Comparison of ENCODE assay signal across 15 cellular contexts in genomic region chr3:72318504-72319201, GRCh38.
DNase-seq lines count a peak whose midpoint lies in the region; ATAC-seq, FAIRE-seq and TF ChIP-seq lines count a peak whose summit lies in the region.
"Had no signal": no experiment of that assay in that cellular context is flagged by ENCODE, and none has a peak within 500 bp of the region (broad histone marks: within the 10 kb centered on the region; RNA-seq: fewer than 3 reads in every experiment).

No MANE protein-coding gene starts in this region.

- H3K4me2 ChIP-seq in GM23248 (ENCODE audit: unreplicated experiment): peak overlapping the region; percentile 31

- no peaks in the 10 kb centered on the region for H3K36me3 Mint-ChIP-seq in CD4-positive, alpha-beta T cell (ENCODE audit: low read depth)
- H3K36me3 Mint-ChIP-seq: immature natural killer cell had no signal

- peak overlapping the region; percentile 70 for H2AFZ ChIP-seq in GM23248

- no peak overlapping the region for H3K27ac Mint-ChIP-seq in CD4-positive, alpha-beta T cell
- H3K27ac Mint-ChIP-seq: immature natural killer cell; stimulated activated naive CD8-positive, alpha-beta T cell treated with anti-CD3 and anti-CD28 coated beads, Interleukin-15, amount 100 ng/mL, for 72 hours had no signal

- H3K9me3 Mint-ChIP-seq in CD4-positive, alpha-beta T cell: no peaks in the 10 kb centered on the region
- H3K9me3 Mint-ChIP-seq: immature natural killer cell; stimulated activated naive CD8-positive, alpha-beta T cell treated with anti-CD3 and anti-CD28 coated beads, Interleukin-15, amount 100 ng/mL, for 72 hours had no signal

- intact Hi-C loops in left ventricle myocardium inferior (cut with micrococcal nuclease): no loop called here
- intact Hi-C loops in pancreas (cut with DNase I): no loop called here
- intact Hi-C loops in CD4-positive, alpha-beta T cell (cut with DNase I, micrococcal nuclease): no loop called here
- intact Hi-C loops in spleen (cut with DNase I; ENCODE audit: low total_unique reads): no loop called here

- no peaks in the 10 kb centered on the region for H3K4me1 Mint-ChIP-seq in CD4-positive, alpha-beta T cell (ENCODE audit: low read depth)
- H3K4me1 Mint-ChIP-seq: immature natural killer cell; stimulated activated naive CD8-positive, alpha-beta T cell treated with anti-CD3 and anti-CD28 coated beads, Interleukin-15, amount 100 ng/mL, for 72 hours had no signal

- H3K4me1 ChIP-seq in GM23248 (ENCODE audit: insufficient read depth) (0 out of 2 replicates have a peak, but pooled peaks cover 10% of the 10 kb centered on the region), SJCRH30 (peaks cover 4% of the 10 kb centered on the region; the same call in 1 of the 2 replicates), left ventricle myocardium inferior (peaks cover 45% of the 10 kb centered on the region), pancreas (peaks cover 13 to 17% (median 16%) of the 10 kb centered on the region in 3 donors), spleen (peaks cover 0 to 15% (median 7%) of the 10 kb centered on the region in 6 donors)

- FAIRE-seq in pancreas (lab: Jason Lieb, UNC) (no peak), D721Med (lab: Jason Lieb, UNC) (no peak)

- DNase-seq in GM23248: no peak
- peak; percentile 57 to 72 for DNase-seq in SJCRH30
- DNase-seq in left ventricle myocardium inferior: no peak
- DNase-seq in pancreas: peak in 1 of 6 donors; percentile 45
- no peak for DNase-seq in CD4-positive, alpha-beta T cell
- DNase-seq in spleen: no peak
- DNase-seq in D721Med (ENCODE audit: insufficient read length, low spot score): no peak
- DNase-seq in OCI-M2 (lab: John Stamatoyannopoulos, UW; ENCODE audit: unreplicated experiment): no peak
- DNase-seq: activated naive CD4-positive, alpha-beta T cell treated with anti-CD3 and anti-CD28 coated beads, Interleukin-2, amount 50 U/mL, for 16 hours; C1 segment of cervical spinal cord; cortex of kidney; immature natural killer cell; NCI-H524 treated with DMSO at 0.1 percent for 48 hours; SIG-M5; stimulated activated naive CD8-positive, alpha-beta T cell treated with anti-CD3 and anti-CD28 coated beads, Interleukin-15, amount 100 ng/mL, for 72 hours had no signal

- no peaks in the 10 kb centered on the region for H3K9me2 ChIP-seq in GM23248 (ENCODE audit: insufficient read depth)

- H3K9ac ChIP-seq in GM23248: no peak overlapping the region

- H3K4me3 Mint-ChIP-seq in CD4-positive, alpha-beta T cell: no peak overlapping the region
- H3K4me3 Mint-ChIP-seq: immature natural killer cell; stimulated activated naive CD8-positive, alpha-beta T cell treated with anti-CD3 and anti-CD28 coated beads, Interleukin-15, amount 100 ng/mL, for 72 hours had no signal

- no peak for TF ChIP-seq CTCF in left ventricle myocardium inferior (IDR thresholded peaks at IDR 0.05; ENCODE audit: borderline replicate concordance)
- no peak for TF ChIP-seq CTCF in pancreas (IDR thresholded peaks at IDR 0.05)
- TF ChIP-seq CTCF in CD4-positive, alpha-beta T cell (IDR thresholded peaks at IDR 0.05): no peak
- TF ChIP-seq CTCF in spleen (IDR thresholded peaks at IDR 0.05 in 8 of 11, conservative IDR thresholded peaks at IDR 0.05 in 3 of 11): no peak
- TF ChIP-seq CTCF in D721Med (IDR thresholded peaks at IDR 0.05; ENCODE audit: insufficient read depth, missing control alignments): no peak

- H3K27me3 ChIP-seq in GM23248 (replicated peaks; ENCODE audit: insufficient read depth) (no peaks in the 10 kb centered on the region), SJCRH30 (no peaks in the 10 kb centered on the region), left ventricle myocardium inferior (ENCODE audit: low read depth) (no peaks in the 10 kb centered on the region), pancreas (no peaks in the 10 kb centered on the region), spleen (replicated peaks in 1 of 7) (no peaks in the 10 kb centered on the region)
- no peaks in the 10 kb centered on the region for H3K27me3 ChIP-seq in CD4-positive, alpha-beta T cell (ENCODE audit: control insufficient read depth, insufficient read depth, low read length)

- H3K9me3 ChIP-seq in GM23248 (ENCODE audit: low read depth) (no peaks in the 10 kb centered on the region), SJCRH30 (replicated peaks) (no peaks in the 10 kb centered on the region), left ventricle myocardium inferior (replicated peaks) (peaks cover 3% of the 10 kb centered on the region), pancreas (no peaks in the 10 kb centered on the region), spleen (no peaks in the 10 kb centered on the region)
- no peaks in the 10 kb centered on the region for H3K9me3 ChIP-seq in CD4-positive, alpha-beta T cell (ENCODE audit: control insufficient read depth, low read length)

- POLR2A ChIA-PET in CD4-positive, alpha-beta T cell (lab: Charles Lee): no interaction called here

- H3F3A ChIP-seq in GM23248 (ENCODE audit: insufficient read depth): no peaks in the 10 kb centered on the region

- WGBS in GM23248 (ENCODE audit: low coverage in 1 of 2, low lambda C conversion rate in 2 of 2, missing lambda C conversion rate in 2 of 2), 2 experiments: 45 to 47% methylated on average over 12 of the region's 12 CpGs
- 49 to 52% methylated on average over 12 of the region's 12 CpGs for WGBS in pancreas, 2 donors
- WGBS in spleen, 5 donors: 70 to 88% (median 78%) methylated on average over 8 to 12 of the region's 12 CpGs

- H3K4me3 ChIP-seq in GM23248: no peak overlapping the region
- H3K4me3 ChIP-seq in SJCRH30: no peak overlapping the region
- H3K4me3 ChIP-seq in left ventricle myocardium inferior: no peak overlapping the region
- H3K4me3 ChIP-seq in pancreas: no peak overlapping the region
- H3K4me3 ChIP-seq in spleen: no peak overlapping the region

- CTCF ChIA-PET in CD4-positive, alpha-beta T cell (lab: Charles Lee): no interaction called here

- ATAC-seq in pancreas: peak; percentile 74 to 81 (median 81)
- no peak for ATAC-seq in CD4-positive, alpha-beta T cell (ENCODE audit: poor library complexity)
- ATAC-seq: stimulated activated naive CD8-positive, alpha-beta T cell treated with anti-CD3 and anti-CD28 coated beads, Interleukin-15, amount 100 ng/mL, for 72 hours had no signal

- H3K27ac ChIP-seq in GM23248: 0 out of 2 replicates have a peak overlapping the region, but pooled peaks have one; percentile 12
- peak overlapping the region; percentile 17; the same call in 1 of the 2 replicates for H3K27ac ChIP-seq in SJCRH30
- H3K27ac ChIP-seq in left ventricle myocardium inferior (replicated peaks): peak overlapping the region; percentile 70
- no peak overlapping the region for H3K27ac ChIP-seq in pancreas
- H3K27ac ChIP-seq in CD4-positive, alpha-beta T cell (ENCODE audit: low read depth, low read length): no peak overlapping the region
- H3K27ac ChIP-seq in spleen: no peak overlapping the region

- no peak for TF ChIP-seq POLR2A in spleen (IDR thresholded peaks at IDR 0.05)

- no peaks in the 10 kb centered on the region for H3K27me3 Mint-ChIP-seq in CD4-positive, alpha-beta T cell
- H3K27me3 Mint-ChIP-seq: stimulated activated naive CD8-positive, alpha-beta T cell treated with anti-CD3 and anti-CD28 coated beads, Interleukin-15, amount 100 ng/mL, for 72 hours had no signal

- H3K36me3 ChIP-seq in GM23248 (ENCODE audit: low read depth): no peaks in the 10 kb centered on the region
- H3K36me3 ChIP-seq in SJCRH30: no peaks in the 10 kb centered on the region
- H3K36me3 ChIP-seq in left ventricle myocardium inferior: no peaks in the 10 kb centered on the region
- no peaks in the 10 kb centered on the region for H3K36me3 ChIP-seq in pancreas
- H3K36me3 ChIP-seq in spleen: no peaks in the 10 kb centered on the region

- no peaks in the 10 kb centered on the region for H4K20me1 ChIP-seq in GM23248 (ENCODE audit: insufficient read depth)

- no peaks in the 10 kb centered on the region for H3K79me2 ChIP-seq in GM23248 (ENCODE audit: insufficient read depth)

- in situ Hi-C loops in GM23248 (cut with MboI): no loop called here

Comparison
In these comparisons a context has a peak if more than half of its experiments do, and no peak if none do; other contexts are left out.
1. DNase-seq: peak in SJCRH30 (2 of 2); none in GM23248 (single experiment), left ventricle myocardium inferior (single experiment), CD4-positive, alpha-beta T cell (0 of 10), spleen (single experiment), D721Med (single experiment) and OCI-M2 (single experiment).
2. H3K27ac ChIP-seq: peak in GM23248 (single experiment), SJCRH30 (single experiment) and left ventricle myocardium inferior (single experiment); none in pancreas (0 of 4), CD4-positive, alpha-beta T cell (single experiment) and spleen (0 of 8).